12 cellular contexts compared by ENCODE assay signal in the genomic region with DNA sequence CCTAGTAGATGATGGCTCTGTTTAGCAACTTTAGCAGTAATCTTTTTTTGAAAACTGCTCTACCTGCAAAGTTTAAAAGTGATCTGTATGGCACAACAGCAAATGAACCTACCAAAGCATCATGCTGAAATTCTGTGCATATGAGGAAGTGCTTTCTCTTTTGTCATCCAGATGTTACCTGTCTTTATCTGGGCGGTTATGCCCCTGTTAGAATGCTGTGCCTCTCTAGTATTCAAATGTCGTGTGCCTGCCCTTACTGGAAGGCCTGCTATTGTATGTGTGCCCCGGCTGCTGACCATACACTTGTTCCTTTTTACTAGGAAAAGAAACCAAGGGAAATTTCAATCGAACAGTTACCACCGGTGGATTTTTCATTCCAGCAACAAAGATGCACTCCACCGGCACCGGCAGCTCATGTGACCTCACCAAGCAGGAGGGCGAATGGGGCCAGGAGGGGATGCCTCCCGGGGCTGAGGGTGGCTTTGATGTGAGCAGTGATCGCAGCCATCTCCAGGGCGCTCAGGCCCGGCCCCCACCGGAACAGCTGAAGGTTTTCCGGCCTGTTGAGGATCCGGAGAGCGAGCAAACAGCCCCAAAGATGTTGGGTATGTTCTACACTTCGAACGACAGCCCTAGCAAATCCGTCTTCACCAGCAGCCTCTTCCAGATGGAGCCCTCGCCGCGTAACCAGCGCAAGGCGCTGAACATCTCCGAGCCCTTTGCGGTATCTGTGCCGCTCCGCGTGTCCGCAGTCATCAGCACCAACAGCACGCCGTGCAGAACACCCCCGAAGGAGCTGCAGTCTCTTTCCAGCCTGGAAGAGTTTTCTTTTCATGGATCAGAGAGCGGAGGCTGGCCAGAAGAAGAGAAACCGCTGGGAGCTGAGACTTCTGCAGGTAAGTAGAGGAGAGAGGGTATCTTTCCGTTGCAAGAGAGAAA.
A peak's percentile ranks its signal among the peaks of the same experiment; 100 is the strongest.
DNase-seq lines count a peak whose midpoint lies in the region; ATAC-seq lines count a peak whose summit lies in the region.
"Had no signal": no experiment of that assay in that cellular context is flagged by ENCODE, and none has a peak within 500 bp of the region (broad histone marks: within the 10 kb centered on the region; RNA-seq: fewer than 3 reads in every experiment).

No MANE protein-coding gene starts in this region.

- DNase-seq in activated CD4-positive, CD25-positive, alpha-beta regulatory T cell (lab: John Stamatoyannopoulos, UW) = no peak
- DNase-seq in RPMI8226 = no peak
- no peak for DNase-seq in epidermal melanocyte (ENCODE audit: insufficient read length, low spot score)
- no peak for DNase-seq in GF-D8 (lab: John Stamatoyannopoulos, UW)
- DNase-seq: activated effector memory CD4-positive, alpha-beta T cell treated with anti-CD3 and anti-CD28 coated beads, Interleukin-2, amount 50 U/mL, for 16 hours; foreskin melanocyte; tibial artery had no signal

- peaks cover 82% of the 10 kb centered on the region for H3K36me3 Mint-ChIP-seq in activated T-helper 17 cell treated with anti-CD3 and anti-CD28 coated beads, Interleukin-2, amount 50 U/mL, for 72 hours (ENCODE audit: low read depth)

- no peaks in the 10 kb centered on the region for H3K9me3 Mint-ChIP-seq in activated T-helper 17 cell treated with anti-CD3 and anti-CD28 coated beads, Interleukin-2, amount 50 U/mL, for 72 hours

- H3K27ac Mint-ChIP-seq in activated T-helper 17 cell treated with anti-CD3 and anti-CD28 coated beads, Interleukin-2, amount 50 U/mL, for 72 hours = peak overlapping the region; percentile 39
- H3K27ac Mint-ChIP-seq: progenitor cell of endocrine pancreas had no signal

- H3K27me3 Mint-ChIP-seq in activated T-helper 17 cell treated with anti-CD3 and anti-CD28 coated beads, Interleukin-2, amount 50 U/mL, for 72 hours = no peaks in the 10 kb centered on the region
- H3K27me3 Mint-ChIP-seq: progenitor cell of endocrine pancreas had no signal

- no peak overlapping the region for H3K4me3 Mint-ChIP-seq in activated T-helper 17 cell treated with anti-CD3 and anti-CD28 coated beads, Interleukin-2, amount 50 U/mL, for 72 hours

- ATAC-seq in GM18498 (IDR thresholded peaks at IDR 0.05; ENCODE audit: unreplicated experiment) (peak; percentile 64), GM19452 (IDR thresholded peaks at IDR 0.05; ENCODE audit: unreplicated experiment) (peak; percentile 39), HG02885 (IDR thresholded peaks at IDR 0.05; ENCODE audit: poor library complexity, unreplicated experiment) (peak; percentile 72)
- no peak for ATAC-seq in activated T-helper 17 cell treated with anti-CD3 and anti-CD28 coated beads, Interleukin-2, amount 50 U/mL, for 72 hours (replicated peaks)

- peaks cover 8% of the 10 kb centered on the region for H3K4me1 Mint-ChIP-seq in activated T-helper 17 cell treated with anti-CD3 and anti-CD28 coated beads, Interleukin-2, amount 50 U/mL, for 72 hours
